In the genomic region with DNA sequence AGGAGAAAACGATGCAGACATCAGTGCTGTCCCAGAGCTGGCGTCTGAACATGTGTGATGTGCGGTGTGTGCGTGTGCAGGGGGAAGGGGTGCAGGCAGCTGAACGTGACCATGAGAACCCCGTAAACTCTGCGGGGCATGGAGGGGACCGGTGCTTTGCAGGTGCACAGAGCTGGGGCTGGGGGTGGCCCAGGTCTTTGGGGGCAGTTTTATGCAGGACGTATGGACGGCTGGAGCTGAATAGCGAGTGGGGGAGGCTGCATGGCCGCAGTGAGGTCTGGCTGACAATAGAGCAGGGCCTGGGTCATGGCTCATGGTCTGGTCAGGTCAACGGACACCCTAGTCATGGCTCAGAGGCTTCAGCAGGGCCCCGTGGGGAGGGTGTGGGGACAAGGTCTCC, we compare ENCODE assay signal across 21 cellular contexts. TPM values are rescaled to one million over a fixed set of nuclear protein-coding genes. Genes with fewer than 3 reads are reported as not detected.
DNase-seq lines count a peak whose midpoint lies in the region; ATAC-seq and TF ChIP-seq lines count a peak whose summit lies in the region.
"Had no signal": no experiment of that assay in that cellular context is flagged by ENCODE, and none has a peak within 500 bp of the region (broad histone marks: within the 10 kb centered on the region; RNA-seq: fewer than 3 reads in every experiment).

No MANE protein-coding gene starts in this region.

- no peak for ATAC-seq in RWPE2 (ENCODE audit: low read depth)
- ATAC-seq: foreskin keratinocyte, Right ventricle myocardium inferior had no signal

- H4K91ac ChIP-seq in neuronal stem cell (ENCODE audit: low read depth, low read length, poor library complexity), result no peak overlapping the region

- no peak for TF ChIP-seq POLR2A in uterus (IDR thresholded peaks at IDR 0.05)

- peak; percentile 35 for DNase-seq in cardiac septum (ENCODE audit: low spot score)
- DNase-seq in left ventricle myocardium inferior, result no peak
- DNase-seq in RWPE2 (ENCODE audit: low spot score), result peak; percentile 56
- DNase-seq in neuronal stem cell (ENCODE audit: low spot score), result no peak
- no peak for DNase-seq in SK-N-DZ (ENCODE audit: low spot score)
- no peak for DNase-seq in superior temporal gyrus (ENCODE audit: extremely low spot score)
- no peak for DNase-seq in uterus
- no peak for DNase-seq in activated CD4-positive, alpha-beta memory T cell treated with anti-CD3 and anti-CD28 coated beads for 36 hours
- DNase-seq: activated CD4-positive, alpha-beta T cell treated with anti-CD3 and anti-CD28 coated beads, Interleukin-2, amount 50 U/mL, for 1 hour; cerebellar nuclear complex; DMS 273 treated with DMSO at 0.1 percent for 48 hours; erythroblast; foreskin keratinocyte; NCI-H526; nucleus accumbens; substantia nigra had no signal

- peaks cover 12% of the 10 kb centered on the region for H3K79me1 ChIP-seq in neuronal stem cell (ENCODE audit: low read depth, low read length)

- H2BK12ac ChIP-seq in neuronal stem cell (ENCODE audit: low read length), result no peak overlapping the region

- H3K4me1 Mint-ChIP-seq in activated CD4-positive, alpha-beta memory T cell treated with anti-CD3 and anti-CD28 coated beads for 36 hours (ENCODE audit: low read depth), result peaks cover 18% of the 10 kb centered on the region

- peaks cover 3% of the 10 kb centered on the region for H3K27me3 Mint-ChIP-seq in activated CD4-positive, alpha-beta memory T cell treated with anti-CD3 and anti-CD28 coated beads for 36 hours

- no peak overlapping the region for H3K27ac ChIP-seq in left ventricle myocardium inferior (replicated peaks)
- H3K27ac ChIP-seq in RWPE2 (ENCODE audit: poor library complexity, severe bottlenecking), result no peak overlapping the region
- H3K27ac ChIP-seq in neuronal stem cell (replicated peaks; ENCODE audit: low read length), result no peak overlapping the region
- H3K27ac ChIP-seq in uterus, result no peak overlapping the region
- H3K27ac ChIP-seq: ascending aorta, foreskin keratinocyte, hepatocyte had no signal

- H3K18ac ChIP-seq in neuronal stem cell (ENCODE audit: low read length), result no peak overlapping the region

- no peak overlapping the region for H3K27ac Mint-ChIP-seq in activated CD4-positive, alpha-beta memory T cell treated with anti-CD3 and anti-CD28 coated beads for 36 hours

- no peak overlapping the region for H4K8ac ChIP-seq in neuronal stem cell (ENCODE audit: low read depth, low read length)

- H3K4ac ChIP-seq in neuronal stem cell (ENCODE audit: low read length), result no peak overlapping the region

- H2AK5ac ChIP-seq in neuronal stem cell (ENCODE audit: low read depth, low read length), result no peak overlapping the region

- no peak overlapping the region for H3K4me2 ChIP-seq in neuronal stem cell (ENCODE audit: insufficient read depth, low read length, poor library complexity, severe bottlenecking)
- H3K4me2 ChIP-seq: hepatocyte had no signal

- WGBS in neuronal stem cell (ENCODE audit: extremely low coverage in 2 of 2, insufficient read length in 2 of 2, insufficient replicate concordance in 1 of 2), 2 donors, result no CpG with 5 or more reads among the region's 14 CpGs

- H2BK5ac ChIP-seq in neuronal stem cell (ENCODE audit: low read length), result no peak overlapping the region

- H3K4me3 ChIP-seq in left ventricle myocardium inferior (no peak overlapping the region), RWPE2 (ENCODE audit: severe bottlenecking) (no peak overlapping the region), neuronal stem cell (ENCODE audit: low read length in 2 of 2) (peak overlapping the region in 1 of 2 donors; percentile 52), uterus (no peak overlapping the region)
- H3K4me3 ChIP-seq: ascending aorta, HAP-1, hepatocyte, lung had no signal

- H3K4me1 ChIP-seq in left ventricle myocardium inferior (peaks cover 26% of the 10 kb centered on the region), RWPE2 (ENCODE audit: insufficient read depth, poor library complexity, severe bottlenecking) (peaks cover 8% of the 10 kb centered on the region), neuronal stem cell (ENCODE audit: control insufficient read depth in 2 of 2, insufficient read depth in 1 of 2, low read depth in 1 of 2, low read length in 2 of 2) (peaks cover 14 to 35% of the 10 kb centered on the region in 2 donors), uterus (peaks cover 0 to 18% of the 10 kb centered on the region in 2 donors)
- H3K4me1 ChIP-seq: HAP-1 had no signal

- H3K9me3 ChIP-seq in left ventricle myocardium inferior (replicated peaks), result no peaks in the 10 kb centered on the region
- no peaks in the 10 kb centered on the region for H3K9me3 ChIP-seq in RWPE2 (ENCODE audit: severe bottlenecking)
- peaks cover 0 to 3% of the 10 kb centered on the region in 2 donors for H3K9me3 ChIP-seq in neuronal stem cell (replicated peaks in 1 of 2; ENCODE audit: control insufficient read depth in 2 of 2, insufficient read depth in 1 of 2, low read depth in 1 of 2, low read length in 2 of 2)
- H3K9me3 ChIP-seq in uterus, result no peaks in the 10 kb centered on the region
- H3K9me3 ChIP-seq: ascending aorta, HAP-1 had no signal

- peak overlapping the region; percentile 63 for H3K14ac ChIP-seq in neuronal stem cell (ENCODE audit: low read length)

- H3K23ac ChIP-seq in neuronal stem cell (ENCODE audit: low read depth, low read length, poor library complexity), result peak overlapping the region; percentile 26

- H2BK120ac ChIP-seq in neuronal stem cell (ENCODE audit: low read depth, low read length), result no peak overlapping the region

- H3K36me3 Mint-ChIP-seq in activated CD4-positive, alpha-beta memory T cell treated with anti-CD3 and anti-CD28 coated beads for 36 hours, result no peaks in the 10 kb centered on the region

- no peak for TF ChIP-seq CTCF in left ventricle myocardium inferior (IDR thresholded peaks at IDR 0.05; ENCODE audit: borderline replicate concordance)
- no peak for TF ChIP-seq CTCF in RWPE2 (IDR thresholded peaks at IDR 0.05; ENCODE audit: poor library complexity, severe bottlenecking)
- TF ChIP-seq CTCF in uterus (IDR thresholded peaks at IDR 0.05), result no peak

- H2BK15ac ChIP-seq in neuronal stem cell (ENCODE audit: low read length), result no peak overlapping the region

- H3K27me3 ChIP-seq in left ventricle myocardium inferior (ENCODE audit: low read depth), result no peaks in the 10 kb centered on the region
- no peaks in the 10 kb centered on the region for H3K27me3 ChIP-seq in RWPE2 (ENCODE audit: insufficient read depth, poor library complexity, severe bottlenecking)
- H3K27me3 ChIP-seq in neuronal stem cell (ENCODE audit: control insufficient read depth in 3 of 3, insufficient read depth in 3 of 3, low read depth in 1 of 3, low read length in 3 of 3), result peaks cover 0 to 4% (median 0%) of the 10 kb centered on the region in 3 experiments
- no peaks in the 10 kb centered on the region for H3K27me3 ChIP-seq in uterus
- H3K27me3 ChIP-seq: ascending aorta, foreskin keratinocyte, hepatocyte had no signal

- H2AFZ ChIP-seq in neuronal stem cell (ENCODE audit: low read length), result peak overlapping the region; percentile 21
- H2AFZ ChIP-seq: hepatocyte had no signal

- POLR2A ChIA-PET in activated CD4-positive, alpha-beta memory T cell treated with anti-CD3 and anti-CD28 coated beads for 36 hours (lab: Charles Lee), result no interaction called here

- CTCF ChIA-PET in activated CD4-positive, alpha-beta memory T cell treated with anti-CD3 and anti-CD28 coated beads for 36 hours (lab: Charles Lee), result interaction anchor here (0.7 kb wide), 1 partner anchor 10 kb away, joined by 4 read pairs; no protein-coding TSS in a partner anchor

- no peak overlapping the region for H3K4me3 Mint-ChIP-seq in activated CD4-positive, alpha-beta memory T cell treated with anti-CD3 and anti-CD28 coated beads for 36 hours

- no peaks in the 10 kb centered on the region for H3K9me3 Mint-ChIP-seq in activated CD4-positive, alpha-beta memory T cell treated with anti-CD3 and anti-CD28 coated beads for 36 hours

- intact Hi-C loops in cardiac septum (cut with DNase I), result no loop called here
- intact Hi-C loops in left ventricle myocardium inferior (cut with micrococcal nuclease), result no loop called here
- intact Hi-C loops in uterus (cut with DNase I; ENCODE audit: low total_unique reads), result no loop called here
- intact Hi-C loops in activated CD4-positive, alpha-beta memory T cell treated with anti-CD3 and anti-CD28 coated beads for 36 hours (cut with micrococcal nuclease), result loop anchor here (5.0 kb wide), 1 partner anchor 167 kb away; a partner anchor contains a TSS

- H3K9ac ChIP-seq in neuronal stem cell (ENCODE audit: low read depth, low read length, poor library complexity), result no peak overlapping the region

- H3K36me3 ChIP-seq in left ventricle myocardium inferior (no peaks in the 10 kb centered on the region), RWPE2 (ENCODE audit: low read depth) (no peaks in the 10 kb centered on the region), neuronal stem cell (replicated peaks in 1 of 2; ENCODE audit: control insufficient read depth in 2 of 2, insufficient read depth in 2 of 2, low read length in 2 of 2) (no peaks in the 10 kb centered on the region), uterus (no peaks in the 10 kb centered on the region)
- H3K36me3 ChIP-seq: ascending aorta, HAP-1 had no signal

RNA-seq across cellular contexts. Expression of a gene that starts 3.3 kb away (rescaled TPM):
- total RNA-seq in cardiac septum (42.9 TPM), left ventricle myocardium inferior (46.2 TPM), uterus (10 to 100 TPM; 30.6 to 64.4 (median 50.2) TPM)
- polyA plus RNA-seq in neuronal stem cell (2013, experiment 1 of 2), result 18.9 TPM
- polyA plus RNA-seq in neuronal stem cell (2013, experiment 2 of 2), result 18.7 TPM
- polyA plus RNA-seq in SK-N-DZ (2014; cell fraction: cytosol; rRNA removed), result 17.0 and 18.3 TPM in 2 replicates
- polyA plus RNA-seq in SK-N-DZ (2014; cell fraction: nucleus; rRNA removed), result 31.7 and 46.3 TPM in 2 replicates
- total RNA-seq in activated CD4-positive, alpha-beta memory T cell treated with anti-CD3 and anti-CD28 coated beads for 36 hours, result 10 to 100 TPM; 49.9 to 54.5 TPM

Comparison
In these comparisons a context has a peak if more than half of its experiments do, and no peak if none do; other contexts are left out.
1. DNase-seq: peak in cardiac septum (single experiment) and RWPE2 (single experiment); none in left ventricle myocardium inferior (single experiment), neuronal stem cell (single experiment), SK-N-DZ (single experiment), superior temporal gyrus (single experiment), uterus (0 of 2) and activated CD4-positive, alpha-beta memory T cell treated with anti-CD3 and anti-CD28 coated beads for 36 hours (single experiment).